In the genomic region with DNA sequence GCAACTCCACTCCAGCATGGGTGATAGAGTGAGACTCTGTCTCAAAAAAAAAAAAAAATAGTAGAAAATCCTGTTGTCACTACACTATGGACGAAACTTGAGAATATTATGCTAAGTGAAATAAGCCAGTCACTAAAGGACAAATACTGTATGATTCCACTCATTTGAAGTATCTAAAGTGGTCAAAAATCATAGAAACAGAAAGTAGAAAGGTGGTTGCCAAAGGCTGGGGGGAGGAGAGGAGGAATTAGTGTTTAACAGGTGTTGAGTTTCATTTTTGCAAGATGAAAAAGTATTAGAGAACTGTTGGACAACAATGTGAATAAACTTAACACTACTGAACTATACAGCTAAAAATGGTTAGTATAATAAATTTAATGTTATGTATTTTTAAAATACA, we compare ENCODE assay signal across 25 cellular contexts.
DNase-seq lines count a peak whose midpoint lies in the region; ATAC-seq, FAIRE-seq and TF ChIP-seq lines count a peak whose summit lies in the region.
"Had no signal": no experiment of that assay in that cellular context is flagged by ENCODE, and none has a peak within 500 bp of the region (broad histone marks: within the 10 kb centered on the region; RNA-seq: fewer than 3 reads in every experiment).

No MANE protein-coding gene starts in this region.

- no peak for TF ChIP-seq CTCF in D721Med (IDR thresholded peaks at IDR 0.05; ENCODE audit: insufficient read depth, missing control alignments)

- peaks cover 4% of the 10 kb centered on the region for H3K36me3 Mint-ChIP-seq in effector memory CD8-positive, alpha-beta T cell (ENCODE audit: insufficient read depth)
- H3K36me3 Mint-ChIP-seq: brain had no signal

- peak; percentile 46 for FAIRE-seq in D721Med (lab: Jason Lieb, UNC)
- FAIRE-seq: islet of Langerhans had no signal

- H3K27me3 Mint-ChIP-seq in effector memory CD8-positive, alpha-beta T cell: peaks cover 62 to 74% of the 10 kb centered on the region in 2 donors

- DNase-seq in D721Med (ENCODE audit: insufficient read length, low spot score): no peak
- DNase-seq in effector memory CD8-positive, alpha-beta T cell: no peak
- DNase-seq in NCI-H146 treated with DMSO at 0.1 percent for 48 hours (lab: John Stamatoyannopoulos, UW; ENCODE audit: unreplicated experiment): no peak
- DNase-seq in NCI-H1092 treated with DMSO at 0.1 percent for 48 hours (lab: John Stamatoyannopoulos, UW): no peak
- no peak for DNase-seq in mucosa of gallbladder (ENCODE audit: low spot score)
- DNase-seq: colonic mucosa; DMS 273 treated with DMSO at 0.1 percent for 48 hours; HCEC 1CT; mammary epithelial cell; MV-4-11; naive B cell; NCI-H2081 treated with DMSO at 0.1 percent for 48 hours; NCI-H524 treated with DMSO at 0.1 percent for 48 hours; ovary; SHP77 treated with DMSO at 0.1 percent for 48 hours; sigmoid colon; stimulated activated CD4-positive, alpha-beta T cell treated with anti-CD3 and anti-CD28 coated beads, Interleukin-2, amount 100 ng/mL, for 24 hours; transverse colon had no signal

- H3K4me3 Mint-ChIP-seq in effector memory CD8-positive, alpha-beta T cell: no peak overlapping the region
- H3K4me3 Mint-ChIP-seq: activated naive CD8-positive, alpha-beta T cell; brain; naive B cell; stimulated activated naive CD8-positive, alpha-beta T cell treated with anti-CD3 and anti-CD28 coated beads, Interleukin-15, Interleukin-2, amounts not matched to agents 100 ng/mL and 50 ng/mL, for 24 hours had no signal

- no peak overlapping the region for H3K27ac Mint-ChIP-seq in effector memory CD8-positive, alpha-beta T cell
- H3K27ac Mint-ChIP-seq: activated naive CD8-positive, alpha-beta T cell; brain; naive B cell; stimulated activated naive CD8-positive, alpha-beta T cell treated with anti-CD3 and anti-CD28 coated beads, Interleukin-15, Interleukin-2, amounts not matched to agents 100 ng/mL and 50 ng/mL, for 24 hours had no signal

- no peaks in the 10 kb centered on the region for H3K9me3 Mint-ChIP-seq in effector memory CD8-positive, alpha-beta T cell
- H3K9me3 Mint-ChIP-seq: stimulated activated naive CD8-positive, alpha-beta T cell treated with anti-CD3 and anti-CD28 coated beads, Interleukin-15, Interleukin-2, amounts not matched to agents 100 ng/mL and 50 ng/mL, for 24 hours had no signal

- H3K4me1 Mint-ChIP-seq in effector memory CD8-positive, alpha-beta T cell (ENCODE audit: low read depth in 2 of 2): peaks cover 4 to 7% of the 10 kb centered on the region in 2 donors

- ATAC-seq in GM18909 (IDR thresholded peaks at IDR 0.05; ENCODE audit: poor library complexity, unreplicated experiment): peak; percentile 78
- ATAC-seq in GM21717 (IDR thresholded peaks at IDR 0.05; ENCODE audit: unreplicated experiment): peak; percentile 67
- ATAC-seq in HG03097 (IDR thresholded peaks at IDR 0.05; ENCODE audit: low FRiP score, unreplicated experiment): peak; percentile 82
- ATAC-seq in effector memory CD8-positive, alpha-beta T cell (replicated peaks): no peak
